In genomic region chr1:223088713-223089240, GRCh38 we compare ENCODE assay signal across 20 cellular contexts. TPM values are rescaled to one million over a fixed set of nuclear protein-coding genes. Genes with fewer than 3 reads are reported as not detected.
DNase-seq lines count a peak whose midpoint lies in the region; TF ChIP-seq lines count a peak whose summit lies in the region.
"Had no signal": no experiment of that assay in that cellular context is flagged by ENCODE, and none has a peak within 500 bp of the region (broad histone marks: within the 10 kb centered on the region; RNA-seq: fewer than 3 reads in every experiment).

No MANE protein-coding gene starts in this region.

- TF ChIP-seq EP300 in transverse colon (IDR thresholded peaks at IDR 0.05; ENCODE audit: low read depth), result no peak

- H3K4me1 ChIP-seq in osteoblast (ENCODE audit: insufficient read depth, low read length), result no peaks in the 10 kb centered on the region
- peaks cover 0 to 16% (median 7%) of the 10 kb centered on the region in 4 donors for H3K4me1 ChIP-seq in transverse colon
- H3K4me1 ChIP-seq in testis, result peaks cover 15% of the 10 kb centered on the region

- H4K20me1 ChIP-seq in osteoblast (ENCODE audit: insufficient read depth, low read length), result no peaks in the 10 kb centered on the region

- TF ChIP-seq CTCF in osteoblast (IDR thresholded peaks at IDR 0.05; ENCODE audit: extremely low read depth, low read depth, low read length) (no peak), transverse colon (IDR thresholded peaks at IDR 0.05) (no peak), testis (IDR thresholded peaks at IDR 0.05) (no peak)

- peak; percentile 69 for DNase-seq in amniotic epithelial cell (ENCODE audit: low read depth)
- peak; percentile 74 for DNase-seq in islet precursor cell
- peak; percentile 27 for DNase-seq in osteoblast (ENCODE audit: insufficient read length, low spot score, missing footprints)
- no peak for DNase-seq in transverse colon
- DNase-seq in stimulated activated CD4-positive, alpha-beta T cell treated with anti-CD3 and anti-CD28 coated beads, Interleukin-2, amount 100 ng/mL, for 48 hours, result no peak
- no peak for DNase-seq in testis
- no peak for DNase-seq in activated CD8-positive, alpha-beta memory T cell treated with anti-CD3 and anti-CD28 coated beads, Interleukin-2, amount 50 U/mL, for 48 hours
- DNase-seq: CD4-positive, CD25-positive, alpha-beta regulatory T cell; DMS79; H9; HFFc6; IMR-90; NCI-H1092 treated with DMSO at 0.1 percent for 48 hours; NCI-H1436 treated with DMSO at 0.1 percent for 48 hours; NCI-H2029; NCI-H345; NCI-H524; NCI-H82; SIG-M5 had no signal

- no peaks in the 10 kb centered on the region for H3K79me2 ChIP-seq in osteoblast (ENCODE audit: insufficient read depth, low read length)

- no peak overlapping the region for H3K27ac ChIP-seq in osteoblast (ENCODE audit: low read depth, low read length)
- H3K27ac ChIP-seq in transverse colon, result peak overlapping the region; percentile 30 to 87 (median 76)
- H3K27ac ChIP-seq in testis, result no peak overlapping the region
- H3K27ac ChIP-seq: KMS-11 had no signal

- no peak for TF ChIP-seq POLR2A in transverse colon (IDR thresholded peaks at IDR 0.05)
- TF ChIP-seq POLR2A in testis (IDR thresholded peaks at IDR 0.05), result no peak

- no peak overlapping the region for H3K4me2 ChIP-seq in osteoblast (ENCODE audit: insufficient read depth, low read length)
- H3K4me2 ChIP-seq: KMS-11 had no signal

- H3K9me3 ChIP-seq in osteoblast (ENCODE audit: low read depth, low read length) (no peaks in the 10 kb centered on the region), transverse colon (no peaks in the 10 kb centered on the region), testis (no peaks in the 10 kb centered on the region)

- no peak overlapping the region for H2AFZ ChIP-seq in osteoblast (ENCODE audit: low read length)

- H3K27me3 ChIP-seq in osteoblast (ENCODE audit: insufficient read depth, low read length) (peaks cover 16% of the 10 kb centered on the region), transverse colon (no peaks in the 10 kb centered on the region), testis (no peaks in the 10 kb centered on the region)

- in situ Hi-C loops in transverse colon (cut with MboI; ENCODE audit: low pct_ligation_motif_present in 1 of 4, low pct_unique_long_range_greater_than_20kb in 1 of 4, low sequenced_read_pairs in 3 of 4), result loop anchor here in 2 of 4 donors (10.0 kb wide), 1 partner anchor 294 kb away; no protein-coding TSS in a partner anchor

- WGBS in transverse colon (ENCODE audit: low coverage in 1 of 2), 2 donors, result 82 to 91% methylated on average over 8 to 13 of the region's 13 CpGs
- 85 to 92% methylated on average over 13 of the region's 13 CpGs for WGBS in testis, 2 donors

- H3K4me3 ChIP-seq in osteoblast (ENCODE audit: insufficient read depth, low read length) (no peak overlapping the region), transverse colon (no peak overlapping the region), testis (no peak overlapping the region)

- no peaks in the 10 kb centered on the region for H3K36me3 ChIP-seq in osteoblast (ENCODE audit: insufficient read depth, low read length)
- no peaks in the 10 kb centered on the region for H3K36me3 ChIP-seq in transverse colon
- H3K36me3 ChIP-seq in testis (ENCODE audit: low read depth, missing control alignments), result no peaks in the 10 kb centered on the region

- intact Hi-C loops in transverse colon (cut with DNase I; ENCODE audit: low total_unique reads), result loop anchor here (5.0 to 10.0 kb wide), 2 partner anchors 34 to 334 kb away; no protein-coding TSS in a partner anchor
- intact Hi-C loops in testis (cut with DNase I; ENCODE audit: low total_unique reads), result loop anchor here (5.0 kb wide), 1 partner anchor 296 kb away; no protein-coding TSS in a partner anchor

RNA-seq across cellular contexts. Expression of gene TLR5, which starts 54.3 kb away (rescaled TPM):
- total RNA-seq in osteoblast (under 0.01 and 0.88 TPM in 2 replicates), transverse colon (1 to 10 TPM in 3 of 4 donors, not detected in 1; 1.9 to 9.4 (median 3.8) TPM), testis (10 to 100 TPM in 1 of 2 donors, 1 to 10 TPM in 1; 4.2 to 13.8 TPM)
- polyA plus RNA-seq in testis (ENCODE audit: insufficient read depth, low read depth, low replicate concordance), result 5.4 TPM
- total RNA-seq: H9 had no signal

Comparison
In these comparisons a context has a peak if more than half of its experiments do, and no peak if none do; other contexts are left out.
1. DNase-seq: peak in amniotic epithelial cell (single experiment), islet precursor cell (single experiment) and osteoblast (single experiment); none in transverse colon (single experiment), stimulated activated CD4-positive, alpha-beta T cell treated with anti-CD3 and anti-CD28 coated beads, Interleukin-2, amount 100 ng/mL, for 48 hours (0 of 2), testis (single experiment) and activated CD8-positive, alpha-beta memory T cell treated with anti-CD3 and anti-CD28 coated beads, Interleukin-2, amount 50 U/mL, for 48 hours (single experiment).
2. H3K27ac ChIP-seq: peak in transverse colon (4 of 4); none in osteoblast (single experiment) and testis (0 of 2).